In genomic region chr19:42089191-42089750, GRCh38 we compare ENCODE assay signal across 1 cellular context.
TF ChIP-seq lines count a peak whose summit lies in the region.

No MANE protein-coding gene starts in this region.

TF ChIP-seq in WTC11, 78 proteins besides CTCF, POLR2A, EP300 and RAD21 (continued from another document):
- TF ChIP-seq AR (CRISPR knock-in tag; IDR thresholded peaks at IDR 0.05) (no peak), PRRX2 (CRISPR knock-in tag; IDR thresholded peaks at IDR 0.05) (no peak), IRF1 (CRISPR knock-in tag; IDR thresholded peaks at IDR 0.05) (no peak), ELF4 (CRISPR knock-in tag; IDR thresholded peaks at IDR 0.05; ENCODE audit: low read depth) (no peak), EMX1 (CRISPR knock-in tag; IDR thresholded peaks at IDR 0.05) (no peak), GABPB1 (CRISPR knock-in tag; IDR thresholded peaks at IDR 0.05) (no peak)
